Comparison of ENCODE assay signal across 21 cellular contexts in genomic region chr13:87676254-87677042, GRCh38. TPM values are rescaled to one million over a fixed set of nuclear protein-coding genes. Genes with fewer than 3 reads are reported as not detected.
DNase-seq lines count a peak whose midpoint lies in the region; ATAC-seq and TF ChIP-seq lines count a peak whose summit lies in the region.
"Had no signal": no experiment of that assay in that cellular context is flagged by ENCODE, and none has a peak within 500 bp of the region (broad histone marks: within the 10 kb centered on the region; RNA-seq: fewer than 3 reads in every experiment).

No MANE protein-coding gene starts in this region.

- H3K4me1 ChIP-seq in ES-I3 (ENCODE audit: insufficient read depth, low read length) (peaks cover 9% of the 10 kb centered on the region), HUES48 (ENCODE audit: control insufficient read depth, insufficient read depth, low read length) (peaks cover 36% of the 10 kb centered on the region), MM.1S (ENCODE audit: low read length) (no peaks in the 10 kb centered on the region)

- H3K4me1 Mint-ChIP-seq in endothelial cell (ENCODE audit: unreplicated experiment) (peaks cover 21% of the 10 kb centered on the region), nephron progenitor cell (peaks cover 44% of the 10 kb centered on the region)

- TF ChIP-seq CTCF in endothelial cell (IDR thresholded peaks at IDR 0.05; ENCODE audit: unreplicated experiment), result no peak
- no peak for TF ChIP-seq CTCF in nephron progenitor cell (IDR thresholded peaks at IDR 0.05)
- TF ChIP-seq CTCF in MM.1S (IDR thresholded peaks at IDR 0.05; ENCODE audit: low read length), result no peak

- H3K4me3 Mint-ChIP-seq in endothelial cell (ENCODE audit: unreplicated experiment) (peak overlapping the region; percentile 67), nephron progenitor cell (peak overlapping the region; percentile 50)
- H3K4me3 Mint-ChIP-seq: activated CD4-positive, alpha-beta memory T cell treated with anti-CD3 and anti-CD28 coated beads for 36 hours; activated naive CD4-positive, alpha-beta T cell treated with anti-CD3 and anti-CD28 coated beads for 36 hours; stimulated activated memory B cell treated with anti-CD40 and anti-IgM and Interleukin-4, amounts not matched to agents 10 μg/mL and 1 μg/mL and 100 μg/mL, for 72 hours had no signal

- no peak for ATAC-seq in GM21447 (IDR thresholded peaks at IDR 0.05; ENCODE audit: unreplicated experiment)
- ATAC-seq: stimulated activated memory B cell treated with anti-CD40 and anti-IgM and Interleukin-4, amounts not matched to agents 10 μg/mL and 1 μg/mL and 100 μg/mL, for 72 hours had no signal

- H3K9me3 Mint-ChIP-seq in endothelial cell (ENCODE audit: unreplicated experiment) (no peaks in the 10 kb centered on the region), nephron progenitor cell (peaks cover 15% of the 10 kb centered on the region)
- H3K9me3 Mint-ChIP-seq: activated naive CD4-positive, alpha-beta T cell treated with anti-CD3 and anti-CD28 coated beads for 36 hours had no signal

- H3K27ac ChIP-seq in HUES48 (ENCODE audit: low read depth, low read length) (no peak overlapping the region), MM.1S (ENCODE audit: low read length) (no peak overlapping the region)

- no peak overlapping the region for H3K27ac Mint-ChIP-seq in endothelial cell (ENCODE audit: unreplicated experiment)
- no peak overlapping the region for H3K27ac Mint-ChIP-seq in nephron progenitor cell
- H3K27ac Mint-ChIP-seq: activated CD4-positive, alpha-beta memory T cell treated with anti-CD3 and anti-CD28 coated beads for 36 hours; activated naive CD4-positive, alpha-beta T cell treated with anti-CD3 and anti-CD28 coated beads for 36 hours; stimulated activated memory B cell treated with anti-CD40 and anti-IgM and Interleukin-4, amounts not matched to agents 10 μg/mL and 1 μg/mL and 100 μg/mL, for 72 hours had no signal

- peak overlapping the region; percentile 58 for H3K4me3 ChIP-seq in HUES48 (ENCODE audit: low read depth, low read length)
- H3K4me3 ChIP-seq in MM.1S (ENCODE audit: low read length), result no peak overlapping the region
- H3K4me3 ChIP-seq: lung had no signal

- H3K36me3 ChIP-seq in ES-I3 (ENCODE audit: insufficient read depth, low read length), result no peaks in the 10 kb centered on the region
- H3K36me3 ChIP-seq in HUES48 (ENCODE audit: control insufficient read depth, insufficient read depth, low read length), result no peaks in the 10 kb centered on the region
- H3K36me3 ChIP-seq in MM.1S (replicated peaks; ENCODE audit: insufficient read depth, low read length), result no peaks in the 10 kb centered on the region

- H3K79me2 ChIP-seq in MM.1S (ENCODE audit: low read length), result no peaks in the 10 kb centered on the region

- H3K27me3 Mint-ChIP-seq in endothelial cell (ENCODE audit: unreplicated experiment) (peaks cover 24% of the 10 kb centered on the region), nephron progenitor cell (ENCODE audit: low read depth, poor library complexity) (peaks cover 50% of the 10 kb centered on the region)

- no peaks in the 10 kb centered on the region for H3K9me3 ChIP-seq in ES-I3 (ENCODE audit: control insufficient read depth, insufficient read depth, low read length)
- no peaks in the 10 kb centered on the region for H3K9me3 ChIP-seq in HUES48 (ENCODE audit: control insufficient read depth, insufficient read depth, low read length)
- no peaks in the 10 kb centered on the region for H3K9me3 ChIP-seq in MM.1S (replicated peaks; ENCODE audit: insufficient read depth, low read length)
- H3K9me3 ChIP-seq: tibial nerve had no signal

- DNase-seq in endothelial cell (ENCODE audit: low spot score) (peak; percentile 4), nephron progenitor cell (no peak), NK-92 (lab: John Stamatoyannopoulos, UW; ENCODE audit: unreplicated experiment) (no peak), MM.1S (no peak), kidney glomerular epithelial cell (lab: John Stamatoyannopoulos, UW) (no peak)
- DNase-seq: activated CD4-positive, alpha-beta memory T cell treated with anti-CD3 and anti-CD28 coated beads for 36 hours; activated CD4-positive, CD25-positive, alpha-beta regulatory T cell; DMS 273 treated with DMSO at 0.1 percent for 48 hours; HCEC 1CT; NCI-H1092 treated with DMSO at 0.1 percent for 48 hours; NCI-H2081 treated with DMSO at 0.1 percent for 48 hours; RPMI8226; T-helper 9 cell had no signal

- H3K9me2 ChIP-seq in MM.1S (replicated peaks; ENCODE audit: insufficient read depth, low read length), result no peaks in the 10 kb centered on the region

- no peak overlapping the region for H2AFZ ChIP-seq in MM.1S (ENCODE audit: low read length)

- H3F3A ChIP-seq in MM.1S (ENCODE audit: insufficient read depth, low read length), result no peaks in the 10 kb centered on the region

- H3K27me3 ChIP-seq in HUES48 (ENCODE audit: control insufficient read depth, insufficient read depth, low read length) (peaks cover 79% of the 10 kb centered on the region), MM.1S (replicated peaks; ENCODE audit: insufficient read depth, low read length) (no peaks in the 10 kb centered on the region)

- H3K9ac ChIP-seq in ES-I3 (ENCODE audit: low read depth, low read length) (peak overlapping the region; percentile 81; the same call in 1 of the 2 replicates), HUES48 (ENCODE audit: low read depth, low read length) (no peak overlapping the region), MM.1S (ENCODE audit: low read length) (no peak overlapping the region)

- no peak overlapping the region for H3K4me2 ChIP-seq in MM.1S (ENCODE audit: low read depth, low read length)

- H4K20me1 ChIP-seq in MM.1S (ENCODE audit: insufficient read depth, low read length), result no peaks in the 10 kb centered on the region

- H3K36me3 Mint-ChIP-seq in endothelial cell (ENCODE audit: low read depth, unreplicated experiment) (no peaks in the 10 kb centered on the region), nephron progenitor cell (ENCODE audit: low read depth) (peaks cover 25% of the 10 kb centered on the region)
- H3K36me3 Mint-ChIP-seq: stimulated activated memory B cell treated with anti-CD40 and anti-IgM and Interleukin-4, amounts not matched to agents 10 μg/mL and 1 μg/mL and 100 μg/mL, for 72 hours had no signal

RNA-seq across cellular contexts. Expression of gene SLITRK5, which starts 5.3 kb away (rescaled TPM):
- total RNA-seq in endothelial cell (ENCODE audit: unreplicated experiment), result 0.08 TPM
- total RNA-seq: activated naive CD4-positive, alpha-beta T cell treated with anti-CD3 and anti-CD28 coated beads for 36 hours; HepG2 had no signal
